Comparison of ENCODE assay signal across 10 cellular contexts in genomic region chr6:53070808-53071207, GRCh38. TPM values are rescaled to one million over a fixed set of nuclear protein-coding genes. Genes with fewer than 3 reads are reported as not detected.
DNase-seq lines count a peak whose midpoint lies in the region; ATAC-seq and TF ChIP-seq lines count a peak whose summit lies in the region.
"Had no signal": no experiment of that assay in that cellular context is flagged by ENCODE, and none has a peak within 500 bp of the region (broad histone marks: within the 10 kb centered on the region; RNA-seq: fewer than 3 reads in every experiment).

No MANE protein-coding gene starts in this region.

- peak; percentile 17; the same call in 1 of the 2 replicates for TF ChIP-seq CTCF in PC-3 (conservative IDR thresholded peaks at IDR 0.05; ENCODE audit: low read depth, low read length)
- peak; percentile 4 for TF ChIP-seq CTCF in upper lobe of right lung (IDR thresholded peaks at IDR 0.05)

- no peak overlapping the region for H3K4me2 ChIP-seq in PC-3 (ENCODE audit: low read length)

- CTCF ChIA-PET in PC-3 (lab: Charles Lee) = no interaction called here

- H3K79me2 ChIP-seq in PC-3 (ENCODE audit: low read length) = peaks cover 45% of the 10 kb centered on the region

- ATAC-seq in HG02642 (IDR thresholded peaks at IDR 0.05; ENCODE audit: poor library complexity, unreplicated experiment) = peak; percentile 78
- no peak for ATAC-seq in PC-3
- ATAC-seq in upper lobe of right lung = no peak
- ATAC-seq in GM19452 (IDR thresholded peaks at IDR 0.05; ENCODE audit: unreplicated experiment) = no peak

- no TSS peak for BruUV-seq in PC-3 (replicated peaks; lab: Mats Ljungman, UMichigan)

- H3K27ac ChIP-seq in PC-3 (ENCODE audit: low read length) (no peak overlapping the region), upper lobe of right lung (no peak overlapping the region)

- peaks cover 11% of the 10 kb centered on the region for H4K20me1 ChIP-seq in PC-3 (ENCODE audit: low read length)

- H3K36me3 ChIP-seq in PC-3 (ENCODE audit: low read depth, low read length) = peaks cover 24% of the 10 kb centered on the region
- peaks cover 59% of the 10 kb centered on the region for H3K36me3 ChIP-seq in upper lobe of right lung

- no peaks in the 10 kb centered on the region for H3K9me2 ChIP-seq in PC-3 (replicated peaks; ENCODE audit: low read length)

- H3K4me1 ChIP-seq in PC-3 (ENCODE audit: insufficient read depth, low read length) (peaks cover 17% of the 10 kb centered on the region), upper lobe of right lung (peaks cover 33% of the 10 kb centered on the region)

- no peak overlapping the region for H3K9ac ChIP-seq in PC-3 (ENCODE audit: low read length)

- intact Hi-C loops in PC-3 (cut with micrococcal nuclease) = no loop called here
- intact Hi-C loops in upper lobe of right lung (cut with DNase I) = no loop called here

- H3K4me3 ChIP-seq in PC-3 (ENCODE audit: low read length) = no peak overlapping the region
- no peak overlapping the region for H3K4me3 ChIP-seq in upper lobe of right lung

- POLR2A ChIA-PET in PC-3 (lab: Charles Lee; ENCODE audit: unreplicated experiment) = no interaction called here

- DNase-seq in stimulated activated CD4-positive, alpha-beta T cell treated with anti-CD3 and anti-CD28 coated beads, Interleukin-15, amount 100 ng/mL, for 24 hours = peak; percentile 22
- no peak for DNase-seq in stimulated activated CD4-positive, alpha-beta T cell treated with anti-CD3 and anti-CD28 coated beads, Interleukin-2, amount 100 ng/mL, for 24 hours
- no peak for DNase-seq in PC-3
- no peak for DNase-seq in upper lobe of right lung
- no peak for DNase-seq in NOMO-1 (lab: John Stamatoyannopoulos, UW; ENCODE audit: unreplicated experiment in 2 of 2)
- no peak for DNase-seq in DMS53 treated with DMSO at 0.1 percent for 48 hours (lab: John Stamatoyannopoulos, UW; ENCODE audit: unreplicated experiment)
- DNase-seq: activated gamma-delta T cell treated with Interleukin-2 at 50 U/mL for 16 hours, NCI-H1105 had no signal

- no peaks in the 10 kb centered on the region for H3F3A ChIP-seq in PC-3 (ENCODE audit: low read length, unreplicated experiment)

- H2AFZ ChIP-seq in PC-3 (ENCODE audit: low read length) = no peak overlapping the region

- no peaks in the 10 kb centered on the region for H3K9me3 ChIP-seq in PC-3 (ENCODE audit: low read length)
- H3K9me3 ChIP-seq in upper lobe of right lung = no peaks in the 10 kb centered on the region

- H3K27me3 ChIP-seq in PC-3 (ENCODE audit: low read length) (no peaks in the 10 kb centered on the region), upper lobe of right lung (no peaks in the 10 kb centered on the region)

RNA-seq across cellular contexts. Expression of gene FBXO9, which starts 5.6 kb away (rescaled TPM):
- 30.3 and 54.6 TPM in 2 replicates for total RNA-seq in PC-3 (2014; rRNA removed)
- total RNA-seq in upper lobe of right lung = 101 TPM

RNA-seq across cellular contexts. Expression of gene CILK1, which starts 9.2 kb away (rescaled TPM):
- total RNA-seq in PC-3 (2014; rRNA removed) = 8.5 and 9.7 TPM in 2 replicates
- total RNA-seq in upper lobe of right lung = 14.4 TPM
